In the genomic region with DNA sequence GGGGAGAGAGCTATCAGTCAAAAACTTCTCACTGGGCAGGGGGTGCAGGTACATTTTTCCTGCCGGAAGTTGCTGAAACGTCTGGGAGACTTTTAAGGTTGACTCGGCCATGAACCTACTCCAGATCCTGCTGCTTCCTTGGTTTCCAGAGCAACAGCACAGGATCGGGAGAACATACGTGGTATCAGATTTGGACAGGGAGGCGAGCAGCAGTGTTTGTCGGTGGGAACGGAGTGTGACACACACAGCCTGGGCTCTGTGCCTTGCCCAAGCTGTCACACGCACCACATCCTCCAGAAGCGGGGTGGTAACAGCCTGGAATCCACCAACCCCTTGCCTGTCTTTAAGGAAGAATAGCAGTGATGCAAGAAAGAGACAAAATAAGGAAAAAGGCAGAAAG, we compare ENCODE assay signal across 13 cellular contexts.
"Had no signal": no experiment of that assay in that cellular context is flagged by ENCODE, and none has a peak within 500 bp of the region (broad histone marks: within the 10 kb centered on the region; RNA-seq: fewer than 3 reads in every experiment).

No MANE protein-coding gene starts in this region.

- ATAC-seq: activated CD4-positive, alpha-beta T cell treated with anti-CD3 and anti-CD28 coated beads for 36 hours; activated T-cell treated with anti-CD3 and anti-CD28 coated beads, Interleukin-2, amount 50 U/mL, for 72 hours; left colon; T-cell had no signal

- H3K4me3 ChIP-seq: ovary, skin epidermis had no signal

- H3K27ac ChIP-seq: ovary, skin epidermis, WERI-Rb-1 had no signal

- H3K9me3 ChIP-seq: ovary had no signal

- H3K36me3 ChIP-seq: ovary, WERI-Rb-1 had no signal

- DNase-seq: activated CD4-positive, alpha-beta memory T cell treated with anti-CD3 and anti-CD28 coated beads, Interleukin-2, amount 10 ng/mL, durations not matched to agents 7 days and 5 days; activated CD4-positive, alpha-beta T cell treated with anti-CD3 and anti-CD28 coated beads for 36 hours; activated T-cell treated with anti-CD3 and anti-CD28 coated beads, Interleukin-2, amount 50 U/mL, for 72 hours; cortex of kidney; effector memory CD4-positive, alpha-beta T cell; left colon; mesenchymal stem cell; stimulated activated CD4-positive, alpha-beta T cell treated with anti-CD3 and anti-CD28 coated beads, Interleukin-4, amount 100 ng/mL, for 4 hours; T-cell; trophoblast cell; WERI-Rb-1 had no signal

- H3K27me3 ChIP-seq: ovary had no signal
